ENCODE assay signal across 1 cellular context in genomic region chr19:16442386-16443276, GRCh38.
TF ChIP-seq lines count a peak whose summit lies in the region.

No MANE protein-coding gene starts in this region.

TF ChIP-seq in HEK293, 187 proteins besides CTCF, POLR2A, EP300 and RAD21 (continued from another document and continues in another):
- TF ChIP-seq SP2 (tag by site-specific recombination; IDR thresholded peaks at IDR 0.05) (no peak), PRDM4 (tag by site-specific recombination; IDR thresholded peaks at IDR 0.05) (peak; percentile 54; the same call in 1 of the 2 replicates), AEBP2 (tag by site-specific recombination; IDR thresholded peaks at IDR 0.05; ENCODE audit: borderline replicate concordance) (no peak), ZNF776 (tag by site-specific recombination; IDR thresholded peaks at IDR 0.05; ENCODE audit: borderline replicate concordance) (no peak), ZNF423 (tag by site-specific recombination; IDR thresholded peaks at IDR 0.05) (no peak), ZNF221 (tag by site-specific recombination; IDR thresholded peaks at IDR 0.05; ENCODE audit: borderline replicate concordance) (no peak), ZNF175 (tag by site-specific recombination; IDR thresholded peaks at IDR 0.05) (no peak), BCL11B (tag by site-specific recombination; IDR thresholded peaks at IDR 0.05; ENCODE audit: low read depth) (0 out of 2 replicates have a peak, but pooled peaks have one; percentile 16), ZBTB10 (tag by site-specific recombination; IDR thresholded peaks at IDR 0.05) (no peak), SP7 (tag by site-specific recombination; IDR thresholded peaks at IDR 0.05) (peak; percentile 99), ZNF114 (tag by site-specific recombination; IDR thresholded peaks at IDR 0.05) (no peak), FEZF1 (tag by site-specific recombination; IDR thresholded peaks at IDR 0.05) (peak; percentile 97), KLF1 (tag by site-specific recombination; IDR thresholded peaks at IDR 0.05) (peak; percentile 30), GLI4 (tag by site-specific recombination; IDR thresholded peaks at IDR 0.05) (no peak), ZNF391 (tag by site-specific recombination; IDR thresholded peaks at IDR 0.05; ENCODE audit: borderline replicate concordance, low read depth) (no peak; the same call in 1 of the 2 replicates), ZNF350 (tag by site-specific recombination; IDR thresholded peaks at IDR 0.05) (no peak), ELK4 (IDR thresholded peaks at IDR 0.05; ENCODE audit: borderline replicate concordance, low read depth, low read length) (no peak), ZNF558 (tag by site-specific recombination; IDR thresholded peaks at IDR 0.05) (no peak), PRDM10 (tag by site-specific recombination; IDR thresholded peaks at IDR 0.05) (peak; percentile 53), TCF7L2 (IDR thresholded peaks at IDR 0.05; ENCODE audit: borderline replicate concordance, low read depth, low read length) (no peak), ZNF529 (tag by site-specific recombination; IDR thresholded peaks at IDR 0.05; ENCODE audit: insufficient replicate concordance) (no peak), SCRT1 (tag by site-specific recombination; IDR thresholded peaks at IDR 0.05; ENCODE audit: borderline replicate concordance) (no peak; the same call in 1 of the 2 replicates), KLF16 (tag by site-specific recombination; IDR thresholded peaks at IDR 0.05) (no peak), KLF9 (tag by site-specific recombination; IDR thresholded peaks at IDR 0.05; ENCODE audit: low read depth) (no peak), ZSCAN4 (tag by site-specific recombination; IDR thresholded peaks at IDR 0.05) (no peak), ZNF76 (tag by site-specific recombination; IDR thresholded peaks at IDR 0.05; ENCODE audit: borderline replicate concordance, low read depth) (no peak), MEIS1 (CRISPR knock-in tag; IDR thresholded peaks at IDR 0.05; ENCODE audit: borderline replicate concordance) (no peak), ZBTB8A (tag by site-specific recombination; IDR thresholded peaks at IDR 0.05) (no peak), ZNF394 (tag by site-specific recombination; IDR thresholded peaks at IDR 0.05; ENCODE audit: borderline replicate concordance) (no peak), ZNF416 (tag by site-specific recombination; IDR thresholded peaks at IDR 0.05) (no peak)
- TF ChIP-seq, protein P1, sequence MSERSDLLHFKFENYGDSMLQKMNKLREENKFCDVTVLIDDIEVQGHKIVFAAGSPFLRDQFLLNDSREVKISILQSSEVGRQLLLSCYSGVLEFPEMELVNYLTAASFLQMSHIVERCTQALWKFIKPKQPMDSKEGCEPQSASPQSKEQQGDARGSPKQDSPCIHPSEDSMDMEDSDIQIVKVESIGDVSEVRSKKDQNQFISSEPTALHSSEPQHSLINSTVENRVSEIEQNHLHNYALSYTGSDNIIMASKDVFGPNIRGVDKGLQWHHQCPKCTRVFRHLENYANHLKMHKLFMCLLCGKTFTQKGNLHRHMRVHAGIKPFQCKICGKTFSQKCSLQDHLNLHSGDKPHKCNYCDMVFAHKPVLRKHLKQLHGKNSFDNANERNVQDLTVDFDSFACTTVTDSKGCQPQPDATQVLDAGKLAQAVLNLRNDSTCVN (tag by site-specific recombination; optimal IDR thresholded peaks at IDR 0.05) = no peak
- TF ChIP-seq, protein P2, sequence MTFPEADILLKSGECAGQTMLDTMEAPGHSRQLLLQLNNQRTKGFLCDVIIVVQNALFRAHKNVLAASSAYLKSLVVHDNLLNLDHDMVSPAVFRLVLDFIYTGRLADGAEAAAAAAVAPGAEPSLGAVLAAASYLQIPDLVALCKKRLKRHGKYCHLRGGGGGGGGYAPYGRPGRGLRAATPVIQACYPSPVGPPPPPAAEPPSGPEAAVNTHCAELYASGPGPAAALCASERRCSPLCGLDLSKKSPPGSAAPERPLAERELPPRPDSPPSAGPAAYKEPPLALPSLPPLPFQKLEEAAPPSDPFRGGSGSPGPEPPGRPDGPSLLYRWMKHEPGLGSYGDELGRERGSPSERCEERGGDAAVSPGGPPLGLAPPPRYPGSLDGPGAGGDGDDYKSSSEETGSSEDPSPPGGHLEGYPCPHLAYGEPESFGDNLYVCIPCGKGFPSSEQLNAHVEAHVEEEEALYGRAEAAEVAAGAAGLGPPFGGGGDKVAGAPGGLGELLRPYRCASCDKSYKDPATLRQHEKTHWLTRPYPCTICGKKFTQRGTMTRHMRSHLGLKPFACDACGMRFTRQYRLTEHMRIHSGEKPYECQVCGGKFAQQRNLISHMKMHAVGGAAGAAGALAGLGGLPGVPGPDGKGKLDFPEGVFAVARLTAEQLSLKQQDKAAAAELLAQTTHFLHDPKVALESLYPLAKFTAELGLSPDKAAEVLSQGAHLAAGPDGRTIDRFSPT (tag by site-specific recombination; IDR thresholded peaks at IDR 0.05) = peak; percentile 82
- TF ChIP-seq, protein P3, sequence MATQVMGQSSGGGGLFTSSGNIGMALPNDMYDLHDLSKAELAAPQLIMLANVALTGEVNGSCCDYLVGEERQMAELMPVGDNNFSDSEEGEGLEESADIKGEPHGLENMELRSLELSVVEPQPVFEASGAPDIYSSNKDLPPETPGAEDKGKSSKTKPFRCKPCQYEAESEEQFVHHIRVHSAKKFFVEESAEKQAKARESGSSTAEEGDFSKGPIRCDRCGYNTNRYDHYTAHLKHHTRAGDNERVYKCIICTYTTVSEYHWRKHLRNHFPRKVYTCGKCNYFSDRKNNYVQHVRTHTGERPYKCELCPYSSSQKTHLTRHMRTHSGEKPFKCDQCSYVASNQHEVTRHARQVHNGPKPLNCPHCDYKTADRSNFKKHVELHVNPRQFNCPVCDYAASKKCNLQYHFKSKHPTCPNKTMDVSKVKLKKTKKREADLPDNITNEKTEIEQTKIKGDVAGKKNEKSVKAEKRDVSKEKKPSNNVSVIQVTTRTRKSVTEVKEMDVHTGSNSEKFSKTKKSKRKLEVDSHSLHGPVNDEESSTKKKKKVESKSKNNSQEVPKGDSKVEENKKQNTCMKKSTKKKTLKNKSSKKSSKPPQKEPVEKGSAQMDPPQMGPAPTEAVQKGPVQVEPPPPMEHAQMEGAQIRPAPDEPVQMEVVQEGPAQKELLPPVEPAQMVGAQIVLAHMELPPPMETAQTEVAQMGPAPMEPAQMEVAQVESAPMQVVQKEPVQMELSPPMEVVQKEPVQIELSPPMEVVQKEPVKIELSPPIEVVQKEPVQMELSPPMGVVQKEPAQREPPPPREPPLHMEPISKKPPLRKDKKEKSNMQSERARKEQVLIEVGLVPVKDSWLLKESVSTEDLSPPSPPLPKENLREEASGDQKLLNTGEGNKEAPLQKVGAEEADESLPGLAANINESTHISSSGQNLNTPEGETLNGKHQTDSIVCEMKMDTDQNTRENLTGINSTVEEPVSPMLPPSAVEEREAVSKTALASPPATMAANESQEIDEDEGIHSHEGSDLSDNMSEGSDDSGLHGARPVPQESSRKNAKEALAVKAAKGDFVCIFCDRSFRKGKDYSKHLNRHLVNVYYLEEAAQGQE (tag by site-specific recombination; IDR thresholded peaks at IDR 0.05) = peak; percentile 67
- TF ChIP-seq, protein P4, sequence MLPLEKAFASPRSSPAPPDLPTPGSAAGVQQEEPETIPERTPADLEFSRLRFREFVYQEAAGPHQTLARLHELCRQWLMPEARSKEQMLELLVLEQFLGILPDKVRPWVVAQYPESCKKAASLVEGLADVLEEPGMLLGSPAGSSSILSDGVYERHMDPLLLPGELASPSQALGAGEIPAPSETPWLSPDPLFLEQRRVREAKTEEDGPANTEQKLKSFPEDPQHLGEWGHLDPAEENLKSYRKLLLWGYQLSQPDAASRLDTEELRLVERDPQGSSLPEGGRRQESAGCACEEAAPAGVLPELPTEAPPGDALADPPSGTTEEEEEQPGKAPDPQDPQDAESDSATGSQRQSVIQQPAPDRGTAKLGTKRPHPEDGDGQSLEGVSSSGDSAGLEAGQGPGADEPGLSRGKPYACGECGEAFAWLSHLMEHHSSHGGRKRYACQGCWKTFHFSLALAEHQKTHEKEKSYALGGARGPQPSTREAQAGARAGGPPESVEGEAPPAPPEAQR (tag by site-specific recombination; IDR thresholded peaks at IDR 0.05) = no peak
